In the genomic region with DNA sequence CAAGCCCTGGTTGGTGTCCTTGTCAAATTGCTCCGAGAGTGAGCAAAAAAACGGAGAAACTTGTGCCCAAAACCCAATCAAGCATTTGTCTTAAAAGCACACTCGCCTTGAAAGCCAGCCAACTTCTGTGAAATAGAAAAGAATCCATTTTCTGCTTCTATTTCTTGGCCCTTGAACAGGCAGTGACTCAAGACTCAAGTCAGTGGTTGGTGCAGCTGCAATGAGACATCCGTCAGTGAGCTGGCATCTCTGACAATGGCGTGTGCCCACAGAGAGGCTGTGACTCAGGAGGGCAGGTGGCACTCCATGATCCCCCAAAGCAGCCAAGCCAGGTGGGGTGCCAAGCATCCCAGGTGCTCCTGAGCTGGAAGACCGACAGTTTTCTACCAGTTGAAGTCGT, we compare ENCODE assay signal across 11 cellular contexts.
DNase-seq lines count a peak whose midpoint lies in the region; ATAC-seq, FAIRE-seq and TF ChIP-seq lines count a peak whose summit lies in the region.
"Had no signal": no experiment of that assay in that cellular context is flagged by ENCODE, and none has a peak within 500 bp of the region (broad histone marks: within the 10 kb centered on the region; RNA-seq: fewer than 3 reads in every experiment).

No MANE protein-coding gene starts in this region.

- no peak overlapping the region for H3K27ac Mint-ChIP-seq in activated CD8-positive, alpha-beta memory T cell treated with anti-CD3 and anti-CD28 coated beads, Interleukin-2, amount 10 ng/mL, durations not matched to agents 7 days and 5 days

- intact Hi-C loops in adrenal gland (cut with DNase I) (no loop called here), left cardiac atrium (cut with DNase I) (no loop called here)

- TF ChIP-seq POLR2A in adrenal gland (IDR thresholded peaks at IDR 0.05), result no peak

- no peaks in the 10 kb centered on the region for H3K9me3 ChIP-seq in adrenal gland (replicated peaks in 1 of 3)
- H3K9me3 ChIP-seq in SJCRH30 (replicated peaks), result no peaks in the 10 kb centered on the region; the same call in 1 of the 2 replicates
- H3K9me3 ChIP-seq: body of pancreas had no signal

- H3K27me3 Mint-ChIP-seq in activated CD8-positive, alpha-beta memory T cell treated with anti-CD3 and anti-CD28 coated beads, Interleukin-2, amount 10 ng/mL, durations not matched to agents 7 days and 5 days, result no peaks in the 10 kb centered on the region

- H3K4me3 ChIP-seq in adrenal gland (no peak overlapping the region), SJCRH30 (no peak overlapping the region)
- H3K4me3 ChIP-seq: BLaER1 treated with 17β-estradiol and CSF1 and Interleukin-3, amounts not matched to agents 10 nM and 100 nM; body of pancreas had no signal

- no peaks in the 10 kb centered on the region for H3K9me3 Mint-ChIP-seq in activated CD8-positive, alpha-beta memory T cell treated with anti-CD3 and anti-CD28 coated beads, Interleukin-2, amount 10 ng/mL, durations not matched to agents 7 days and 5 days (ENCODE audit: low read depth)

- no peak overlapping the region for H3K27ac ChIP-seq in adrenal gland
- H3K27ac ChIP-seq in SJCRH30, result no peak overlapping the region
- H3K27ac ChIP-seq: BLaER1 treated with 17β-estradiol and CSF1 and Interleukin-3, amounts not matched to agents 10 nM and 100 nM; body of pancreas had no signal

- H3K36me3 ChIP-seq in adrenal gland (replicated peaks in 1 of 2) (no peaks in the 10 kb centered on the region), SJCRH30 (no peaks in the 10 kb centered on the region)
- H3K36me3 ChIP-seq: BLaER1 treated with 17β-estradiol and CSF1 and Interleukin-3, amounts not matched to agents 10 nM and 100 nM had no signal

- no peaks in the 10 kb centered on the region for H3K4me1 Mint-ChIP-seq in activated CD8-positive, alpha-beta memory T cell treated with anti-CD3 and anti-CD28 coated beads, Interleukin-2, amount 10 ng/mL, durations not matched to agents 7 days and 5 days

- ATAC-seq in HG02973 (IDR thresholded peaks at IDR 0.05; ENCODE audit: unreplicated experiment) (no peak), left cardiac atrium (no peak)
- no peak for ATAC-seq in activated CD8-positive, alpha-beta memory T cell treated with anti-CD3 and anti-CD28 coated beads, Interleukin-2, amount 10 ng/mL, durations not matched to agents 7 days and 5 days
- ATAC-seq: body of pancreas had no signal

- WGBS in adrenal gland, 4 donors, result 38 to 49% (median 45%) methylated on average over 6 to 7 of the region's 7 CpGs

- no peak for TF ChIP-seq CTCF in adrenal gland (IDR thresholded peaks at IDR 0.05)

- FAIRE-seq in HTR-8/SVneo (lab: Jason Lieb, UNC), result peak; percentile 23

- CTCF ChIA-PET in activated CD8-positive, alpha-beta memory T cell treated with anti-CD3 and anti-CD28 coated beads, Interleukin-2, amount 10 ng/mL, durations not matched to agents 7 days and 5 days (lab: Charles Lee), result no interaction called here

- H3K4me1 ChIP-seq in adrenal gland (replicated peaks in 1 of 2) (no peaks in the 10 kb centered on the region), SJCRH30 (peaks cover 5% of the 10 kb centered on the region; the same call in 1 of the 2 replicates)
- H3K4me1 ChIP-seq: body of pancreas had no signal

- DNase-seq in AG08396 (ENCODE audit: low spot score) (peak; percentile 63), HTR-8/SVneo (ENCODE audit: insufficient read length, low spot score) (peak; percentile 35), adrenal gland (peak; percentile 16 to 57 (median 29)), hippocampal formation (lab: John Stamatoyannopoulos, UW) (peak; percentile 37 to 75), SJCRH30 (no peak), left cardiac atrium (no peak)
- no peak for DNase-seq in activated CD8-positive, alpha-beta memory T cell treated with anti-CD3 and anti-CD28 coated beads, Interleukin-2, amount 10 ng/mL, durations not matched to agents 7 days and 5 days
- DNase-seq: body of pancreas, SIG-M5 had no signal

- H3K27me3 ChIP-seq in adrenal gland (no peaks in the 10 kb centered on the region), SJCRH30 (0 out of 2 replicates have a peak, but pooled peaks cover 3% of the 10 kb centered on the region)
- H3K27me3 ChIP-seq: BLaER1 treated with 17β-estradiol and CSF1 and Interleukin-3, amounts not matched to agents 10 nM and 100 nM; body of pancreas had no signal

- H3K4me3 Mint-ChIP-seq in activated CD8-positive, alpha-beta memory T cell treated with anti-CD3 and anti-CD28 coated beads, Interleukin-2, amount 10 ng/mL, durations not matched to agents 7 days and 5 days, result no peak overlapping the region

- no peaks in the 10 kb centered on the region for H3K36me3 Mint-ChIP-seq in activated CD8-positive, alpha-beta memory T cell treated with anti-CD3 and anti-CD28 coated beads, Interleukin-2, amount 10 ng/mL, durations not matched to agents 7 days and 5 days

Comparison
In these comparisons a context has a peak if more than half of its experiments do, and no peak if none do; other contexts are left out.
1. DNase-seq: peak in AG08396 (single experiment), HTR-8/SVneo (single experiment), adrenal gland (7 of 7) and hippocampal formation (2 of 2); none in SJCRH30 (0 of 2), left cardiac atrium (single experiment) and activated CD8-positive, alpha-beta memory T cell treated with anti-CD3 and anti-CD28 coated beads, Interleukin-2, amount 10 ng/mL, durations not matched to agents 7 days and 5 days (single experiment).